In genomic region chr16:2180461-2180860, GRCh38 we compare ENCODE assay signal across 27 cellular contexts. TPM values are rescaled to one million over a fixed set of nuclear protein-coding genes. Genes with fewer than 3 reads are reported as not detected.
"Had no signal": no experiment of that assay in that cellular context is flagged by ENCODE, and none has a peak within 500 bp of the region (broad histone marks: within the 10 kb centered on the region; RNA-seq: fewer than 3 reads in every experiment).

No MANE protein-coding gene starts in this region.

- ATAC-seq: effector memory CD8-positive, alpha-beta T cell; gastrocnemius medialis; left cardiac atrium; left lung; left ventricle myocardium superior; lower lobe of right lung; mucosa of descending colon had no signal

- H3K27me3 Mint-ChIP-seq: effector memory CD8-positive, alpha-beta T cell had no signal

- DNase-seq: colonic mucosa; cortex of kidney; effector CD8-positive, alpha-beta T cell; effector memory CD8-positive, alpha-beta T cell; endodermal cell; erythroblast; esophagus squamous epithelium; foreskin fibroblast; foreskin melanocyte; gastrocnemius medialis; glutamatergic neuron; head of caudate nucleus; heart right ventricle; hippocampal formation; left cardiac atrium; left lung; left ventricle myocardium superior; lower lobe of right lung; mesenchymal stem cell; mucosa of descending colon had no signal

- FAIRE-seq: endometrium, islet of Langerhans, keratinocyte had no signal

- H3K4me1 ChIP-seq: colonic mucosa, gastrocnemius medialis, heart right ventricle, left lung, lower lobe of right lung had no signal

- H3K4me1 Mint-ChIP-seq: endodermal cell, mesothelial cell of epicardium had no signal

- H3K27me3 ChIP-seq: colonic mucosa, esophagus squamous epithelium, gastrocnemius medialis, left lung had no signal

- H3K27ac Mint-ChIP-seq: dendritic cell treated with granulocyte-macrophage colony-stimulating factor and Interleukin-4, amounts not matched to agents 40 ng/mL and 50 ng/mL, for 4 days; effector memory CD8-positive, alpha-beta T cell; endodermal cell; mesothelial cell of epicardium had no signal

- H3K4me3 ChIP-seq: colonic mucosa, esophagus squamous epithelium, gastrocnemius medialis, heart right ventricle, left lung, lower lobe of right lung, mucosa of descending colon had no signal

- H3K27ac ChIP-seq: colonic mucosa, epithelial cell of prostate, esophagus squamous epithelium, gastrocnemius medialis, heart right ventricle, left lung, lower lobe of right lung had no signal

- H3K4me3 Mint-ChIP-seq: dendritic cell treated with granulocyte-macrophage colony-stimulating factor and Interleukin-4, amounts not matched to agents 40 ng/mL and 50 ng/mL, for 4 days; effector memory CD8-positive, alpha-beta T cell; endodermal cell; mesothelial cell of epicardium had no signal

- H3K9me3 ChIP-seq: colonic mucosa, esophagus squamous epithelium, gastrocnemius medialis, heart right ventricle, lower lobe of right lung, mucosa of descending colon had no signal

- H3K9me3 Mint-ChIP-seq: dendritic cell treated with granulocyte-macrophage colony-stimulating factor and Interleukin-4, amounts not matched to agents 40 ng/mL and 50 ng/mL, for 4 days; effector memory CD8-positive, alpha-beta T cell; endodermal cell; mesothelial cell of epicardium had no signal

- H3K36me3 ChIP-seq: colonic mucosa had no signal

RNA-seq across cellular contexts. Expression of gene RAB26, which starts 32.0 kb away (rescaled TPM):
- total RNA-seq: mesenteric fat pad had no signal
